In the genomic region with DNA sequence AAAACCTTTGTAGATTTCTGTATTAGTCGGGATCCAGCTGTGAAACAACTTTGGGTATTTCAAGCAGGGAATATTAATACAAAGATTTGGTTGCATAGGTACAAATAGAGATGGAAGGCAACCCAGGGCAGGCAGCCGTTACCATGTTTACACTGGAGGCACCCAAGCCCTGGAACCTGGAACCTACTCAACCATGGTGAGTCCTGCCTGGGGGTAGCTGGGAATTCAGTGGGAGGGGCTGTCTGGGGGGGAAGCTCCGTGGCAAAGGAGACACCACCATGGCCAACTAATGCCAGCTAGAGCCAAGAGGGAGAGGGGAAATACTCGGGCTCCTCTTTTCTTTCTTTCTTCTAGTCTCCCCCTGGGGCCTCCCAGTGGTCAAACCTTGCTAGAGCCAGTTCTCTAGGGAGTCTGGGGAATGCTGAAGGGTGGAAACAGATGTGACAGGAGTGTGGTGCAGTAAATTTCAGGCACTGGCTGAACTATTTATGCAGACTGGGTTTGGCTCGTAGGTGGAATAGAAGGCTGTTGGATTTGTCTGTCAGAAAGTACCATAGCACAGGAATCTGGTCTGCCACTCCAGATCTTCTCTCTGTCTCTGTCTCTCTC, we compare ENCODE assay signal across 16 cellular contexts.
DNase-seq lines count a peak whose midpoint lies in the region; ATAC-seq and TF ChIP-seq lines count a peak whose summit lies in the region.
"Had no signal": no experiment of that assay in that cellular context is flagged by ENCODE, and none has a peak within 500 bp of the region (broad histone marks: within the 10 kb centered on the region; RNA-seq: fewer than 3 reads in every experiment).

No MANE protein-coding gene starts in this region.

- H3K27me3 Mint-ChIP-seq in activated naive CD8-positive, alpha-beta T cell treated with anti-CD3 and anti-CD28 coated beads, Interleukin-2, amount 10 ng/mL, durations not matched to agents 7 days and 5 days, result no peaks in the 10 kb centered on the region
- H3K27me3 Mint-ChIP-seq in activated naive CD8-positive, alpha-beta T cell treated with anti-CD3 and anti-CD28 coated beads for 36 hours, result no peaks in the 10 kb centered on the region
- no peaks in the 10 kb centered on the region for H3K27me3 Mint-ChIP-seq in endodermal cell (ENCODE audit: insufficient read depth)
- H3K27me3 Mint-ChIP-seq in activated T-helper 17 cell treated with anti-CD3 and anti-CD28 coated beads, Interleukin-2, amount 50 U/mL, for 72 hours, result no peaks in the 10 kb centered on the region

- no peaks in the 10 kb centered on the region for H3K36me3 ChIP-seq in endodermal cell (ENCODE audit: control insufficient read depth, insufficient read depth, low read length)
- H3K36me3 ChIP-seq: HAP-1 had no signal

- no peak for ATAC-seq in activated naive CD8-positive, alpha-beta T cell treated with anti-CD3 and anti-CD28 coated beads, Interleukin-2, amount 10 ng/mL, durations not matched to agents 7 days and 5 days (ENCODE audit: low read depth)
- no peak for ATAC-seq in activated T-helper 17 cell treated with anti-CD3 and anti-CD28 coated beads, Interleukin-2, amount 50 U/mL, for 72 hours (replicated peaks)
- ATAC-seq in GM18868 (IDR thresholded peaks at IDR 0.05; ENCODE audit: unreplicated experiment), result no peak
- ATAC-seq: effector memory CD8-positive, alpha-beta T cell had no signal

- no peak for DNase-seq in activated naive CD8-positive, alpha-beta T cell treated with anti-CD3 and anti-CD28 coated beads, Interleukin-2, amount 10 ng/mL, durations not matched to agents 7 days and 5 days
- no peak for DNase-seq in activated naive CD8-positive, alpha-beta T cell treated with anti-CD3 and anti-CD28 coated beads for 36 hours
- DNase-seq in NCI-H1092 (lab: John Stamatoyannopoulos, UW) (peak; percentile 90), endodermal cell (peak; percentile 78), dermis blood vessel endothelial cell (no peak), activated gamma-delta T cell treated with Interleukin-2 at 50 U/mL for 16 hours (no peak)
- DNase-seq: activated naive CD4-positive, alpha-beta T cell treated with Interleukin-2 at 50 U/mL for 16 hours; effector memory CD8-positive, alpha-beta T cell; Kasumi-1; psoas muscle; stimulated activated CD4-positive, alpha-beta T cell treated with anti-CD3 and anti-CD28 coated beads, Interleukin-1b, Interleukin-23, amount 100 ng/mL, for 48 hours; T1000 had no signal

- TF ChIP-seq CTCF in endodermal cell (conservative IDR thresholded peaks at IDR 0.05), result peak; percentile 73

- POLR2A ChIA-PET in activated naive CD8-positive, alpha-beta T cell treated with anti-CD3 and anti-CD28 coated beads, Interleukin-2, amount 10 ng/mL, durations not matched to agents 7 days and 5 days (lab: Charles Lee), result interaction anchor here (0.6 kb wide), 1 partner anchor 328 kb away, joined by 4 read pairs; no protein-coding TSS in a partner anchor

- H3K27ac ChIP-seq in endodermal cell (ENCODE audit: low read depth, low read length), result no peak overlapping the region
- H3K27ac ChIP-seq: psoas muscle had no signal

- peak overlapping the region; percentile 53 for H3K27ac Mint-ChIP-seq in activated naive CD8-positive, alpha-beta T cell treated with anti-CD3 and anti-CD28 coated beads, Interleukin-2, amount 10 ng/mL, durations not matched to agents 7 days and 5 days
- no peak overlapping the region for H3K27ac Mint-ChIP-seq in activated naive CD8-positive, alpha-beta T cell treated with anti-CD3 and anti-CD28 coated beads for 36 hours
- H3K27ac Mint-ChIP-seq in endodermal cell, result no peak overlapping the region
- H3K27ac Mint-ChIP-seq in activated T-helper 17 cell treated with anti-CD3 and anti-CD28 coated beads, Interleukin-2, amount 50 U/mL, for 72 hours, result no peak overlapping the region
- H3K27ac Mint-ChIP-seq: B cell had no signal

- H3K4me3 ChIP-seq in endodermal cell (ENCODE audit: low read length), result no peak overlapping the region
- H3K4me3 ChIP-seq: HAP-1, psoas muscle had no signal

- peaks cover 22% of the 10 kb centered on the region for H3K4me1 Mint-ChIP-seq in activated naive CD8-positive, alpha-beta T cell treated with anti-CD3 and anti-CD28 coated beads, Interleukin-2, amount 10 ng/mL, durations not matched to agents 7 days and 5 days
- peaks cover 32% of the 10 kb centered on the region for H3K4me1 Mint-ChIP-seq in activated naive CD8-positive, alpha-beta T cell treated with anti-CD3 and anti-CD28 coated beads for 36 hours
- peaks cover 3% of the 10 kb centered on the region for H3K4me1 Mint-ChIP-seq in endodermal cell
- peaks cover 18% of the 10 kb centered on the region for H3K4me1 Mint-ChIP-seq in activated T-helper 17 cell treated with anti-CD3 and anti-CD28 coated beads, Interleukin-2, amount 50 U/mL, for 72 hours
- H3K4me1 Mint-ChIP-seq: B cell had no signal

- H3K27me3 ChIP-seq in endodermal cell (ENCODE audit: control insufficient read depth, insufficient read depth, low read length, poor library complexity, severe bottlenecking), result peaks cover 4% of the 10 kb centered on the region

- no peaks in the 10 kb centered on the region for H3K9me3 Mint-ChIP-seq in activated naive CD8-positive, alpha-beta T cell treated with anti-CD3 and anti-CD28 coated beads, Interleukin-2, amount 10 ng/mL, durations not matched to agents 7 days and 5 days
- H3K9me3 Mint-ChIP-seq in activated naive CD8-positive, alpha-beta T cell treated with anti-CD3 and anti-CD28 coated beads for 36 hours, result no peaks in the 10 kb centered on the region
- no peaks in the 10 kb centered on the region for H3K9me3 Mint-ChIP-seq in endodermal cell
- no peaks in the 10 kb centered on the region for H3K9me3 Mint-ChIP-seq in activated T-helper 17 cell treated with anti-CD3 and anti-CD28 coated beads, Interleukin-2, amount 50 U/mL, for 72 hours
- H3K9me3 Mint-ChIP-seq: effector memory CD8-positive, alpha-beta T cell had no signal

- no peaks in the 10 kb centered on the region for H3K36me3 Mint-ChIP-seq in activated naive CD8-positive, alpha-beta T cell treated with anti-CD3 and anti-CD28 coated beads, Interleukin-2, amount 10 ng/mL, durations not matched to agents 7 days and 5 days
- no peaks in the 10 kb centered on the region for H3K36me3 Mint-ChIP-seq in activated naive CD8-positive, alpha-beta T cell treated with anti-CD3 and anti-CD28 coated beads for 36 hours
- no peaks in the 10 kb centered on the region for H3K36me3 Mint-ChIP-seq in endodermal cell (ENCODE audit: low read depth)
- H3K36me3 Mint-ChIP-seq in activated T-helper 17 cell treated with anti-CD3 and anti-CD28 coated beads, Interleukin-2, amount 50 U/mL, for 72 hours (ENCODE audit: low read depth), result no peaks in the 10 kb centered on the region

- WGBS in endodermal cell (ENCODE audit: insufficient coverage in 1 of 2, insufficient read length in 1 of 2), 2 experiments, result 75 to 87% methylated on average over 3 to 5 of the region's 5 CpGs

- no peak overlapping the region for H3K4me3 Mint-ChIP-seq in activated naive CD8-positive, alpha-beta T cell treated with anti-CD3 and anti-CD28 coated beads, Interleukin-2, amount 10 ng/mL, durations not matched to agents 7 days and 5 days
- no peak overlapping the region for H3K4me3 Mint-ChIP-seq in activated naive CD8-positive, alpha-beta T cell treated with anti-CD3 and anti-CD28 coated beads for 36 hours
- no peak overlapping the region for H3K4me3 Mint-ChIP-seq in endodermal cell
- no peak overlapping the region for H3K4me3 Mint-ChIP-seq in activated T-helper 17 cell treated with anti-CD3 and anti-CD28 coated beads, Interleukin-2, amount 50 U/mL, for 72 hours
- H3K4me3 Mint-ChIP-seq: B cell; effector memory CD8-positive, alpha-beta T cell had no signal

- H3K4me1 ChIP-seq in endodermal cell (ENCODE audit: control insufficient read depth, insufficient read depth, low read length), result no peaks in the 10 kb centered on the region
- H3K4me1 ChIP-seq: HAP-1, psoas muscle had no signal

- no peaks in the 10 kb centered on the region for H3K9me3 ChIP-seq in endodermal cell (ENCODE audit: control insufficient read depth, low read length)
- H3K9me3 ChIP-seq: HAP-1, psoas muscle had no signal

- no peak overlapping the region for H3K9ac ChIP-seq in endodermal cell (ENCODE audit: extremely low read depth, low read length, poor library complexity, severe bottlenecking)

Comparison
In these comparisons a context has a peak if more than half of its experiments do, and no peak if none do; other contexts are left out.
1. DNase-seq: peak in NCI-H1092 (single experiment) and endodermal cell (single experiment); none in activated naive CD8-positive, alpha-beta T cell treated with anti-CD3 and anti-CD28 coated beads, Interleukin-2, amount 10 ng/mL, durations not matched to agents 7 days and 5 days (single experiment), activated naive CD8-positive, alpha-beta T cell treated with anti-CD3 and anti-CD28 coated beads for 36 hours (single experiment), dermis blood vessel endothelial cell (single experiment) and activated gamma-delta T cell treated with Interleukin-2 at 50 U/mL for 16 hours (single experiment).